Comparison of ENCODE assay signal across 1 cellular context in genomic region chr1:198156745-198157240, GRCh38.
TF ChIP-seq lines count a peak whose summit lies in the region.

TSS of gene NEK7 (plus strand) at chr1:198156998. CDS start at chr1:198232581, 75,583 bp downstream.

TF ChIP-seq in HepG2, 621 proteins besides CTCF, POLR2A, EP300 and RAD21 (continued from another document and continues in another):
- peak; percentile 82 for TF ChIP-seq ZNF687 (CRISPR knock-in tag; IDR thresholded peaks at IDR 0.05)
- TF ChIP-seq ZNF136 (CRISPR knock-in tag; IDR thresholded peaks at IDR 0.05; ENCODE audit: low read depth), result peak; percentile 92; the same call in 1 of the 2 replicates
- TF ChIP-seq ZHX2 (IDR thresholded peaks at IDR 0.05; ENCODE audit: low read depth), result no peak
- no peak for TF ChIP-seq ZHX2 (CRISPR knock-in tag; IDR thresholded peaks at IDR 0.05; ENCODE audit: borderline replicate concordance)
- TF ChIP-seq FOXO1 (CRISPR knock-in tag; IDR thresholded peaks at IDR 0.05), result peak; percentile 89
- TF ChIP-seq ZNF543 (CRISPR knock-in tag; IDR thresholded peaks at IDR 0.05), result 0 out of 2 replicates have a peak, but pooled peaks have one; percentile 23
- TF ChIP-seq PATZ1 (CRISPR knock-in tag; IDR thresholded peaks at IDR 0.05), result peak; percentile 71
- no peak for TF ChIP-seq SMARCE1 (IDR thresholded peaks at IDR 0.05; ENCODE audit: borderline replicate concordance)
- TF ChIP-seq CSRNP1 (CRISPR knock-in tag; IDR thresholded peaks at IDR 0.05), result peak; percentile 85; the same call in 1 of the 2 replicates
- no peak for TF ChIP-seq ZNF713 (CRISPR knock-in tag; IDR thresholded peaks at IDR 0.05)
- TF ChIP-seq ZNF501 (CRISPR knock-in tag; IDR thresholded peaks at IDR 0.05), result peak; percentile 52
- peak; percentile 51 for TF ChIP-seq ZNF18 (CRISPR knock-in tag; IDR thresholded peaks at IDR 0.05; ENCODE audit: insufficient replicate concordance)
- TF ChIP-seq POLR2G (IDR thresholded peaks at IDR 0.05; ENCODE audit: low read depth, low read length), result peak; percentile 84
- TF ChIP-seq ZNF234 (CRISPR knock-in tag; conservative IDR thresholded peaks at IDR 0.05), result 0 out of 2 replicates have a peak, but pooled peaks have one; percentile 48
- no peak for TF ChIP-seq ZNF883 (CRISPR knock-in tag; IDR thresholded peaks at IDR 0.05; ENCODE audit: not compliant biosample characterization)
- no peak for TF ChIP-seq FOSL2 (CRISPR knock-in tag; IDR thresholded peaks at IDR 0.05)
- no peak for TF ChIP-seq ATF4 (CRISPR knock-in tag; IDR thresholded peaks at IDR 0.05)
- no peak for TF ChIP-seq NR2F6 (IDR thresholded peaks at IDR 0.05)
- no peak for TF ChIP-seq NR2F6 (CRISPR knock-in tag; IDR thresholded peaks at IDR 0.05)
- no peak for TF ChIP-seq MYNN (CRISPR knock-in tag; IDR thresholded peaks at IDR 0.05; ENCODE audit: low read depth)
- TF ChIP-seq ZSCAN20 (CRISPR knock-in tag; IDR thresholded peaks at IDR 0.05; ENCODE audit: borderline replicate concordance), result no peak
- peak; percentile 82; the same call in 1 of the 2 replicates for TF ChIP-seq DNMT1 (CRISPR knock-in tag; IDR thresholded peaks at IDR 0.05)
- TF ChIP-seq ZNF160 (CRISPR knock-in tag; IDR thresholded peaks at IDR 0.05), result peak; percentile 28; the same call in 1 of the 2 replicates
- TF ChIP-seq ZFX (CRISPR knock-in tag; IDR thresholded peaks at IDR 0.05; ENCODE audit: low read depth), result peak; percentile 43
- TF ChIP-seq DR1 (CRISPR knock-in tag; IDR thresholded peaks at IDR 0.05), result no peak
- peak; percentile 68 for TF ChIP-seq ZMYM4 (CRISPR knock-in tag; IDR thresholded peaks at IDR 0.05)
- TF ChIP-seq CENPT (CRISPR knock-in tag; IDR thresholded peaks at IDR 0.05; ENCODE audit: low read depth), result no peak
- no peak; the same call in 1 of the 2 replicates for TF ChIP-seq TARDBP (CRISPR knock-in tag; IDR thresholded peaks at IDR 0.05)
- TF ChIP-seq GMEB1 (CRISPR knock-in tag; IDR thresholded peaks at IDR 0.05; ENCODE audit: borderline replicate concordance), result peak; percentile 36; the same call in 1 of the 2 replicates
- TF ChIP-seq MLLT10 (CRISPR knock-in tag; IDR thresholded peaks at IDR 0.05), result no peak
- TF ChIP-seq SNAPC2 (CRISPR knock-in tag; IDR thresholded peaks at IDR 0.05), result no peak
- TF ChIP-seq GLI4 (CRISPR knock-in tag; IDR thresholded peaks at IDR 0.05; ENCODE audit: borderline replicate concordance), result no peak
- peak; percentile 64; the same call in 1 of the 2 replicates for TF ChIP-seq SPEN (CRISPR knock-in tag; IDR thresholded peaks at IDR 0.05; ENCODE audit: low read depth)
- TF ChIP-seq NFKB2 (CRISPR knock-in tag; IDR thresholded peaks at IDR 0.05; ENCODE audit: borderline replicate concordance), result 0 out of 2 replicates have a peak, but pooled peaks have one; percentile 7
